In the genomic region with DNA sequence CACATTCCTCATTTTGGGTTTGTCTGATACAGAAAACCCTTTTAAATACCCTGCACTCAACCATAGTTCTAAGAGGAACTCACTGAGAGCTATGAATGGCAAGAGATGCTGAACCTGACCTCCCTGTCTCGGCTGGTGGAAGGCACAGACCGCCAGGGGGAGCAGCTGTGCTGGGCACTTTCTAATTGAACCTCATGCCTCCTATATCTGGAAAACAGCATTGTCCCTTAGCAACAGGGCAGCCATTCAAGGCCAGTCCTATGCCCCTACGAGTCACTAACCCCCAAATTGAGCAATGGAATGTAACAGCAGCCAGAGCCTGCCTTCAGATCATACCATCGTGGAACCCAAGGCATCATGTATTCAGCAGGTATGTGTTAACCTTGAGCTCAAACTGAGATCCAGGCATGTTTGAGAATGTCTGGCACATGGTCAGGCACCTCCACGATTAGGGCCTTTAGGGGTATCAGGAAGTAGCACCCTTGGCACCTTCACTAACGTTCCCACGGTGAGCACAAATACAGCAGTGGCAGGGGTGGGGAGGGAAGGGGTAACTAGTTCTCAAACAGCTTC, we compare ENCODE assay signal across 8 cellular contexts. TPM values are rescaled to one million over a fixed set of nuclear protein-coding genes. Genes with fewer than 3 reads are reported as not detected.
A peak's percentile ranks its signal among the peaks of the same experiment; 100 is the strongest.
DNase-seq lines count a peak whose midpoint lies in the region; ATAC-seq, FAIRE-seq and TF ChIP-seq lines count a peak whose summit lies in the region.

No MANE protein-coding gene starts in this region.

- no peak overlapping the region for H3K4me3 ChIP-seq in HepG2 (replicated peaks in 1 of 3; ENCODE audit: insufficient read depth in 1 of 3, low read depth in 2 of 3, low read length in 3 of 3)

- BruUV-seq in HepG2 (replicated peaks; lab: Mats Ljungman, UMichigan), result no TSS peak

- H3K27ac ChIP-seq in HepG2 (ENCODE audit: extremely low read length, insufficient read depth, low read length), result peak overlapping the region; percentile 33

- TF ChIP-seq EP300 in HepG2 (IDR thresholded peaks at IDR 0.05; ENCODE audit: low read depth in 2 of 2, low read length in 2 of 2), result no peak
- TF ChIP-seq EP300 in HepG2 (CRISPR knock-in tag; IDR thresholded peaks at IDR 0.05; ENCODE audit: borderline replicate concordance), result no peak

- peak; percentile 39; the same call in 1 of the 2 replicates for TF ChIP-seq RAD21 in HepG2 (CRISPR knock-in tag; IDR thresholded peaks at IDR 0.05)

- peaks cover 18% of the 10 kb centered on the region for H3K4me1 Mint-ChIP-seq in WTC11
- H3K4me1 Mint-ChIP-seq in central memory CD8-positive, alpha-beta T cell, result peaks cover 16% of the 10 kb centered on the region

- intact Hi-C loops in HepG2 (cut with micrococcal nuclease; ENCODE audit: unreplicated experiment), result loop anchor here (2.0 kb wide), 1 partner anchor 28 kb away; no protein-coding TSS in a partner anchor

- no peak overlapping the region for H3K9ac ChIP-seq in HepG2 (ENCODE audit: insufficient read depth, low read depth, low read length)

- no peaks in the 10 kb centered on the region; a peak in 1 of 5 replicates for H3K27me3 ChIP-seq in HepG2 (ENCODE audit: control insufficient read depth in 1 of 2, insufficient read depth in 2 of 2, low read length in 2 of 2)

- TF ChIP-seq POLR2A in HepG2 (IDR thresholded peaks at IDR 0.05; ENCODE audit: insufficient read depth in 1 of 2, low read depth in 2 of 2, low read length in 2 of 2), result no peak

- peaks cover 8% of the 10 kb centered on the region; the same call in 1 of the 2 replicates for H4K20me1 ChIP-seq in HepG2 (ENCODE audit: insufficient read depth, low read length)

- no peaks in the 10 kb centered on the region for H3K9me3 Mint-ChIP-seq in WTC11
- H3K9me3 Mint-ChIP-seq in central memory CD8-positive, alpha-beta T cell, result no peaks in the 10 kb centered on the region

- no peaks in the 10 kb centered on the region for H3K36me3 Mint-ChIP-seq in WTC11
- H3K36me3 Mint-ChIP-seq in central memory CD8-positive, alpha-beta T cell (ENCODE audit: insufficient read depth), result no peaks in the 10 kb centered on the region

- peak; percentile 92 for FAIRE-seq in HepG2 (lab: Jason Lieb, UNC)

- in situ Hi-C loops in HepG2 (cut with HindIII; ENCODE audit: extremely low pct_ligation_motif_present, low pct_unique_long_range_greater_than_20kb), result no loop called here

- POLR2A ChIA-PET in WTC11 (lab: Charles Lee), result no interaction called here
- POLR2A ChIA-PET in HepG2 (lab: Yijun Ruan, JAX), result no interaction called here

- peak; percentile 10 for DNase-seq in GM04504 (ENCODE audit: low read depth)
- peak; percentile 66 for DNase-seq in NCI-H2107 (lab: John Stamatoyannopoulos, UW)
- peak; percentile 73 for DNase-seq in WTC11 (ENCODE audit: low spot score)
- peak; percentile 21 to 33 for DNase-seq in central memory CD8-positive, alpha-beta T cell (ENCODE audit: low spot score in 2 of 2)
- peak; percentile 40 for DNase-seq in HepG2 (ENCODE audit: low spot score)
- peak; percentile 19 to 23 for DNase-seq in stimulated activated CD8-positive, alpha-beta memory T cell treated with anti-CD3 and anti-CD28 coated beads, Interleukin-4, amount 100 ng/mL, for 1 hour (ENCODE audit: low read depth in 2 of 2, low spot score in 1 of 2)

- no peak overlapping the region for H3K27ac Mint-ChIP-seq in WTC11
- no peak overlapping the region for H3K27ac Mint-ChIP-seq in central memory CD8-positive, alpha-beta T cell (ENCODE audit: low read depth)

- no peak overlapping the region for H3K4me3 Mint-ChIP-seq in WTC11
- H3K4me3 Mint-ChIP-seq in central memory CD8-positive, alpha-beta T cell, result no peak overlapping the region

- CTCF ChIA-PET in WTC11 (lab: Charles Lee) (interaction anchor here (0.6 to 3.2 kb wide), 16 partner anchors 11 to 305 kb away, joined by 3 to 25 read pairs (median 4); partner anchors contain the start of gene CLCN5), HepG2 (lab: Yijun Ruan, JAX; ENCODE audit: low intra/inter-chr PET ratio, low total read pairs) (interaction anchor here (1.2 to 1.6 kb wide), 2 partner anchors 28 to 320 kb away, joined by 3 to 4 read pairs; partner anchors contain the start of gene CCNB3)

- H3K9me3 ChIP-seq in HepG2 (ENCODE audit: low read length), result no peaks in the 10 kb centered on the region

- no peaks in the 10 kb centered on the region; the same call in 1 of the 2 replicates for H3K27me3 Mint-ChIP-seq in WTC11 (ENCODE audit: low read depth)
- peaks cover 4% of the 10 kb centered on the region for H3K27me3 Mint-ChIP-seq in central memory CD8-positive, alpha-beta T cell

- peaks cover 32% of the 10 kb centered on the region for H3K79me2 ChIP-seq in HepG2 (ENCODE audit: insufficient read depth, low read length)

- no peak overlapping the region for H2AFZ ChIP-seq in HepG2 (ENCODE audit: low read length)

- H3K36me3 ChIP-seq in HepG2 (replicated peaks in 1 of 2; ENCODE audit: control insufficient read depth in 1 of 2, insufficient read depth in 2 of 2, low read length in 2 of 2), result no peaks in the 10 kb centered on the region

- ATAC-seq in HG02759 (IDR thresholded peaks at IDR 0.05; ENCODE audit: unreplicated experiment) (peak; percentile 48), WTC11 (peak; percentile 77), HepG2 (peak; percentile 62), HG03565 (IDR thresholded peaks at IDR 0.05; ENCODE audit: unreplicated experiment) (no peak)
- no peak for ATAC-seq in central memory CD8-positive, alpha-beta T cell (replicated peaks; ENCODE audit: extremely low read depth, poor library complexity, severe bottlenecking)

- WGBS in HepG2 (ENCODE audit: low lambda C conversion rate), result 85% methylated on average over 3 of the region's 7 CpGs

- H3K4me2 ChIP-seq in HepG2 (ENCODE audit: low read depth, low read length), result 0 out of 2 replicates have a peak overlapping the region, but pooled peaks have one; percentile 18

- TF ChIP-seq CTCF in WTC11 (IDR thresholded peaks at IDR 0.05) (peak; percentile 48), HepG2 (CRISPR knock-in tag; IDR thresholded peaks at IDR 0.05) (peak; percentile 74)

- H3K4me1 ChIP-seq in HepG2 (ENCODE audit: insufficient read depth, low read length), result peaks cover 44% of the 10 kb centered on the region

RNA-seq across cellular contexts. Expression of gene USP27X, which starts 5.1 kb away (rescaled TPM):
- total RNA-seq in WTC11 (2021), result 4.4 to 5.1 TPM (median 4.8 TPM) in 3 replicates
- 7.2 and 7.5 TPM in 2 replicates for total RNA-seq in HepG2 (2016; rRNA removed; fragmentation: Illumina TruSeq; extraction: Trizol)
- 0.81 and 1.5 TPM in 2 replicates for total RNA-seq in HepG2 (2016; cell fraction: cytosol; rRNA removed; fragmentation: Illumina TruSeq; extraction: Trizol; ENCODE audit: low read depth)
- total RNA-seq in HepG2 (2016; cell fraction: insoluble cytoplasmic fraction; rRNA removed; fragmentation: Illumina TruSeq; extraction: Trizol), result 7.1 and 8.1 TPM in 2 replicates
- 3.4 and 4.1 TPM in 2 replicates for total RNA-seq in HepG2 (2016; cell fraction: membrane; rRNA removed; fragmentation: Illumina TruSeq; extraction: Trizol)
- 4.4 and 4.6 TPM in 2 replicates for total RNA-seq in HepG2 (2016; cell fraction: nucleus; rRNA removed; fragmentation: Illumina TruSeq; extraction: Trizol)
- polyA plus RNA-seq in HepG2 (2011; rRNA removed), result 9.7 and 12.5 TPM in 2 replicates
- 7.9 and 13.0 TPM in 2 replicates for polyA plus RNA-seq in HepG2 (2011; cell fraction: cytosol; rRNA removed)
- polyA plus RNA-seq in HepG2 (2011; cell fraction: nucleus; rRNA removed), result 4.0 and 5.1 TPM in 2 replicates
- polyA plus RNA-seq in HepG2 (2012), result 12.7 and 16.0 TPM in 2 replicates
- 0.68 and 0.98 TPM in 2 replicates for polyA plus RNA-seq in HepG2 (2016; cell fraction: cytosol; fragmentation: Illumina TruSeq; extraction: Trizol; ENCODE audit: low read depth)
- polyA plus RNA-seq in HepG2 (2016; cell fraction: insoluble cytoplasmic fraction; fragmentation: Illumina TruSeq; extraction: Trizol; ENCODE audit: low read depth), result 9.4 and 10.4 TPM in 2 replicates
- 2.1 and 2.3 TPM in 2 replicates for polyA plus RNA-seq in HepG2 (2016; cell fraction: membrane; fragmentation: Illumina TruSeq; extraction: Trizol; ENCODE audit: low read depth)
- 5.3 TPM in 2 replicates for polyA plus RNA-seq in HepG2 (2016; cell fraction: nucleus; fragmentation: Illumina TruSeq; extraction: Trizol; ENCODE audit: insufficient read depth, low read depth)
- polyA minus RNA-seq in HepG2 (2011; rRNA and poly(A)+ RNA removed; ENCODE audit: low replicate concordance), result 0.63 and 22.8 TPM in 2 replicates
- polyA minus RNA-seq in HepG2 (2011; cell fraction: cytosol; rRNA and poly(A)+ RNA removed), result 8.8 and 9.9 TPM in 2 replicates
- 10.0 and 11.4 TPM in 2 replicates for polyA minus RNA-seq in HepG2 (2011; cell fraction: nucleus; rRNA and poly(A)+ RNA removed)

RNA-seq across cellular contexts. Expression of gene CLCN5, which starts 38.0 kb away (rescaled TPM):
- total RNA-seq in WTC11 (2021) (10.7 to 14.2 TPM (median 13.3 TPM) in 3 replicates), HepG2 (2016; rRNA removed; fragmentation: Illumina TruSeq; extraction: Trizol) (21.4 and 27.3 TPM in 2 replicates)
- 1.1 and 1.6 TPM in 2 replicates for total RNA-seq in HepG2 (2016; cell fraction: cytosol; rRNA removed; fragmentation: Illumina TruSeq; extraction: Trizol; ENCODE audit: low read depth)
- 20.6 and 23.2 TPM in 2 replicates for total RNA-seq in HepG2 (2016; cell fraction: insoluble cytoplasmic fraction; rRNA removed; fragmentation: Illumina TruSeq; extraction: Trizol)
- 5.2 and 5.6 TPM in 2 replicates for total RNA-seq in HepG2 (2016; cell fraction: membrane; rRNA removed; fragmentation: Illumina TruSeq; extraction: Trizol)
- 35.7 and 36.1 TPM in 2 replicates for total RNA-seq in HepG2 (2016; cell fraction: nucleus; rRNA removed; fragmentation: Illumina TruSeq; extraction: Trizol)
- polyA plus RNA-seq in HepG2 (2011; rRNA removed), result 6.6 and 7.8 TPM in 2 replicates
- polyA plus RNA-seq in HepG2 (2011; cell fraction: cytosol; rRNA removed), result 5.4 and 7.7 TPM in 2 replicates
- polyA plus RNA-seq in HepG2 (2011; cell fraction: nucleus; rRNA removed), result 4.9 and 5.4 TPM in 2 replicates
- 6.8 and 10.6 TPM in 2 replicates for polyA plus RNA-seq in HepG2 (2012)
- polyA plus RNA-seq in HepG2 (2016; cell fraction: cytosol; fragmentation: Illumina TruSeq; extraction: Trizol; ENCODE audit: low read depth), result 0.44 and 0.86 TPM in 2 replicates
- polyA plus RNA-seq in HepG2 (2016; cell fraction: insoluble cytoplasmic fraction; fragmentation: Illumina TruSeq; extraction: Trizol; ENCODE audit: low read depth), result 6.9 TPM in 2 replicates
- 0.86 and 1.1 TPM in 2 replicates for polyA plus RNA-seq in HepG2 (2016; cell fraction: membrane; fragmentation: Illumina TruSeq; extraction: Trizol; ENCODE audit: low read depth)
- polyA plus RNA-seq in HepG2 (2016; cell fraction: nucleus; fragmentation: Illumina TruSeq; extraction: Trizol; ENCODE audit: insufficient read depth, low read depth), result 17.4 and 20.1 TPM in 2 replicates
- polyA minus RNA-seq in HepG2 (2011; rRNA and poly(A)+ RNA removed; ENCODE audit: low replicate concordance), result 15.8 and 46.6 TPM in 2 replicates
- polyA minus RNA-seq in HepG2 (2011; cell fraction: cytosol; rRNA and poly(A)+ RNA removed), result 24.0 and 27.5 TPM in 2 replicates
- polyA minus RNA-seq in HepG2 (2011; cell fraction: nucleus; rRNA and poly(A)+ RNA removed), result 15.6 and 23.0 TPM in 2 replicates

RNA-seq across cellular contexts. Expression of gene PAGE4, which starts 55.3 kb away (rescaled TPM):
- total RNA-seq in WTC11 (2021), result 0.82 to 1.5 TPM in 2 of 3 replicates, not detected in the other
- total RNA-seq in HepG2 (2016; rRNA removed; fragmentation: Illumina TruSeq; extraction: Trizol), result 1.1 and 1.4 TPM in 2 replicates
- 1.1 TPM in 1 of 2 replicates, not detected in the other for total RNA-seq in HepG2 (2016; cell fraction: cytosol; rRNA removed; fragmentation: Illumina TruSeq; extraction: Trizol; ENCODE audit: low read depth)
- total RNA-seq in HepG2 (2016; cell fraction: insoluble cytoplasmic fraction; rRNA removed; fragmentation: Illumina TruSeq; extraction: Trizol), result 0.84 and 2.1 TPM in 2 replicates
- 0.79 TPM in 1 of 2 replicates, not detected in the other for total RNA-seq in HepG2 (2016; cell fraction: membrane; rRNA removed; fragmentation: Illumina TruSeq; extraction: Trizol)
- total RNA-seq in HepG2 (2016; cell fraction: nucleus; rRNA removed; fragmentation: Illumina TruSeq; extraction: Trizol), result not detected in 2 replicates
- 0.35 TPM in 1 of 2 replicates, not detected in the other for polyA plus RNA-seq in HepG2 (2011; rRNA removed)
- polyA plus RNA-seq in HepG2 (2011; cell fraction: cytosol; rRNA removed), result not detected in 2 replicates
- polyA plus RNA-seq in HepG2 (2011; cell fraction: nucleus; rRNA removed), result not detected in 2 replicates
- 0.68 and 0.80 TPM in 2 replicates for polyA plus RNA-seq in HepG2 (2012)
- 0.53 and 0.89 TPM in 2 replicates for polyA plus RNA-seq in HepG2 (2016; cell fraction: cytosol; fragmentation: Illumina TruSeq; extraction: Trizol; ENCODE audit: low read depth)
- 1.2 and 2.0 TPM in 2 replicates for polyA plus RNA-seq in HepG2 (2016; cell fraction: insoluble cytoplasmic fraction; fragmentation: Illumina TruSeq; extraction: Trizol; ENCODE audit: low read depth)
- 0.66 and 1.0 TPM in 2 replicates for polyA plus RNA-seq in HepG2 (2016; cell fraction: membrane; fragmentation: Illumina TruSeq; extraction: Trizol; ENCODE audit: low read depth)
- polyA plus RNA-seq in HepG2 (2016; cell fraction: nucleus; fragmentation: Illumina TruSeq; extraction: Trizol; ENCODE audit: insufficient read depth, low read depth), result not detected in 2 replicates
- polyA minus RNA-seq in HepG2 (2011; rRNA and poly(A)+ RNA removed; ENCODE audit: low replicate concordance), result not detected in 2 replicates
- not detected in 2 replicates for polyA minus RNA-seq in HepG2 (2011; cell fraction: cytosol; rRNA and poly(A)+ RNA removed)
- polyA minus RNA-seq in HepG2 (2011; cell fraction: nucleus; rRNA and poly(A)+ RNA removed), result not detected in 2 replicates

Comparison
In these comparisons a context has a peak if more than half of its experiments do, and no peak if none do; other contexts are left out.
1. DNase-seq: peak in every context shown above with its lines; median percentile 73 in WTC11; 66 in NCI-H2107; 40 in HepG2; 27 in central memory CD8-positive, alpha-beta T cell; 21 in stimulated activated CD8-positive, alpha-beta memory T cell treated with anti-CD3 and anti-CD28 coated beads, Interleukin-4, amount 100 ng/mL, for 1 hour; 10 in GM04504.
2. ATAC-seq: peak in HG02759 (single experiment), WTC11 (single experiment) and HepG2 (single experiment); none in central memory CD8-positive, alpha-beta T cell (single experiment) and HG03565 (single experiment).